In the genomic region with DNA sequence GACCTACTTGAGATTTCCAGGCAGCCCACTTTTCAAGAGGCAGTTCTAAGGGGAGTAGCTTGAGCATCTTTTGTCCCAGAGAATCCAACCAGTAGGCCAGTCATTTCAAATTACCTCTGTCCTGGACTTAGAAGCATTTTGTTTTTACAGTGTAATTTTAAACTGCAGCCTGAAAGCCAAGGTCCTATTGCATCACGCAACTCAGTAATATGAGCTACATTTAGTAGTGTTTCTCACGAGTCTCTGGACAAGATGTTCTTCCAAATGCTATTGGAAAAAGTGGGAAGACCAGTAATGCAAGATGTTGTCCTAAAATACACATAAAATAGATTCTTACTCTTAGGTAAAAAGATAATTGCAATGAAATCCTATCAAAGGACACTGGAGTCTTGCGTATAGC, we compare ENCODE assay signal across 13 cellular contexts.
A peak's percentile ranks its signal among the peaks of the same experiment; 100 is the strongest.
DNase-seq lines count a peak whose midpoint lies in the region; ATAC-seq and TF ChIP-seq lines count a peak whose summit lies in the region.
"Had no signal": no experiment of that assay in that cellular context is flagged by ENCODE, and none has a peak within 500 bp of the region (broad histone marks: within the 10 kb centered on the region; RNA-seq: fewer than 3 reads in every experiment).

No MANE protein-coding gene starts in this region.

- H3K4me1 Mint-ChIP-seq in activated T-cell treated with anti-CD3 and anti-CD28 coated beads, Interleukin-2, amount 50 U/mL, for 4 hours (ENCODE audit: low read depth) = no peaks in the 10 kb centered on the region
- H3K4me1 Mint-ChIP-seq: CD8-positive, alpha-beta memory T cell had no signal

- peak in 3 of 4 donors; percentile 30 to 91 (median 68) for ATAC-seq in psoas muscle
- no peak for ATAC-seq in activated T-cell treated with anti-CD3 and anti-CD28 coated beads, Interleukin-2, amount 50 U/mL, for 4 hours

- 37 to 61% (median 51%) methylated on average over 3 of the region's 3 CpGs for WGBS in psoas muscle, 3 donors
- WGBS in testis, 2 donors = 60 to 64% methylated on average over 3 of the region's 3 CpGs

- DNase-seq in adipocyte (ENCODE audit: low read depth) (peak; percentile 57), psoas muscle (no peak), testis (peak; percentile 18), head of caudate nucleus (no peak), AG20443 (ENCODE audit: low spot score) (no peak)
- DNase-seq in activated T-cell treated with anti-CD3 and anti-CD28 coated beads, Interleukin-2, amount 50 U/mL, for 4 hours = no peak
- DNase-seq: CD8-positive, alpha-beta memory T cell; DMS53; GF-D8; GOT3 had no signal

- TF ChIP-seq CTCF in C4-2B (conservative IDR thresholded peaks at IDR 0.05) = no peak
- no peak for TF ChIP-seq CTCF in psoas muscle (IDR thresholded peaks at IDR 0.05)
- TF ChIP-seq CTCF in testis (IDR thresholded peaks at IDR 0.05) = no peak

- H3K4me3 ChIP-seq in adipocyte (ENCODE audit: low read length) (no peak overlapping the region), psoas muscle (no peak overlapping the region), testis (no peak overlapping the region)
- H3K4me3 ChIP-seq: HAP-1 had no signal

- H3K9me3 ChIP-seq in adipocyte (ENCODE audit: control insufficient read depth, low read length) = peaks cover 13% of the 10 kb centered on the region
- no peaks in the 10 kb centered on the region for H3K9me3 ChIP-seq in psoas muscle
- no peaks in the 10 kb centered on the region for H3K9me3 ChIP-seq in testis
- H3K9me3 ChIP-seq: HAP-1 had no signal

- no peaks in the 10 kb centered on the region for H3K36me3 Mint-ChIP-seq in activated T-cell treated with anti-CD3 and anti-CD28 coated beads, Interleukin-2, amount 50 U/mL, for 4 hours (ENCODE audit: insufficient read depth)
- H3K36me3 Mint-ChIP-seq: CD8-positive, alpha-beta memory T cell had no signal

- peak overlapping the region; percentile 38; the same call in 1 of the 2 replicates for H3K27ac ChIP-seq in C4-2B
- H3K27ac ChIP-seq in psoas muscle = peak overlapping the region; percentile 27
- H3K27ac ChIP-seq in testis = peak overlapping the region in 1 of 2 donors; percentile 71
- H3K27ac ChIP-seq: HL-60 had no signal

- H3K36me3 ChIP-seq in adipocyte (ENCODE audit: control insufficient read depth, insufficient read depth, low read length, severe bottlenecking) = no peaks in the 10 kb centered on the region
- H3K36me3 ChIP-seq in psoas muscle (ENCODE audit: insufficient read depth in 1 of 2, low read depth in 1 of 2) = no peaks in the 10 kb centered on the region
- H3K36me3 ChIP-seq in testis (ENCODE audit: low read depth, missing control alignments) = no peaks in the 10 kb centered on the region
- H3K36me3 ChIP-seq: HAP-1 had no signal

- H3K27me3 Mint-ChIP-seq in activated T-cell treated with anti-CD3 and anti-CD28 coated beads, Interleukin-2, amount 50 U/mL, for 4 hours (ENCODE audit: low read depth) = no peaks in the 10 kb centered on the region

- H3K27me3 ChIP-seq in adipocyte (replicated peaks; ENCODE audit: control insufficient read depth, insufficient read depth, low read length) (peaks cover 11% of the 10 kb centered on the region), psoas muscle (ENCODE audit: insufficient read depth in 3 of 3, low read length in 2 of 3) (no peaks in the 10 kb centered on the region), testis (no peaks in the 10 kb centered on the region)

- TF ChIP-seq POLR2A in testis (IDR thresholded peaks at IDR 0.05) = no peak

- H3K4me1 ChIP-seq in adipocyte (ENCODE audit: control insufficient read depth, insufficient read depth, low read length) = no peaks in the 10 kb centered on the region
- H3K4me1 ChIP-seq in psoas muscle = no peaks in the 10 kb centered on the region
- no peaks in the 10 kb centered on the region for H3K4me1 ChIP-seq in testis

- H3K4me3 Mint-ChIP-seq in activated T-cell treated with anti-CD3 and anti-CD28 coated beads, Interleukin-2, amount 50 U/mL, for 4 hours = no peak overlapping the region
- H3K4me3 Mint-ChIP-seq: CD8-positive, alpha-beta memory T cell had no signal

- H3K9ac ChIP-seq in adipocyte (ENCODE audit: low read length) = no peak overlapping the region

- intact Hi-C loops in psoas muscle (cut with DNase I) (no loop called here), testis (cut with DNase I; ENCODE audit: low total_unique reads) (no loop called here), head of caudate nucleus (cut with DNase I) (no loop called here)

- H3K9me3 Mint-ChIP-seq in activated T-cell treated with anti-CD3 and anti-CD28 coated beads, Interleukin-2, amount 50 U/mL, for 4 hours = no peaks in the 10 kb centered on the region
- H3K9me3 Mint-ChIP-seq: CD8-positive, alpha-beta memory T cell had no signal

Comparison
In these comparisons a context has a peak if more than half of its experiments do, and no peak if none do; other contexts are left out.
1. DNase-seq: peak in adipocyte (single experiment) and testis (single experiment); none in psoas muscle (0 of 2), head of caudate nucleus (0 of 42), AG20443 (single experiment) and activated T-cell treated with anti-CD3 and anti-CD28 coated beads, Interleukin-2, amount 50 U/mL, for 4 hours (single experiment).
2. ATAC-seq: peak in psoas muscle (3 of 4); none in activated T-cell treated with anti-CD3 and anti-CD28 coated beads, Interleukin-2, amount 50 U/mL, for 4 hours (0 of 2).